In the genomic region with DNA sequence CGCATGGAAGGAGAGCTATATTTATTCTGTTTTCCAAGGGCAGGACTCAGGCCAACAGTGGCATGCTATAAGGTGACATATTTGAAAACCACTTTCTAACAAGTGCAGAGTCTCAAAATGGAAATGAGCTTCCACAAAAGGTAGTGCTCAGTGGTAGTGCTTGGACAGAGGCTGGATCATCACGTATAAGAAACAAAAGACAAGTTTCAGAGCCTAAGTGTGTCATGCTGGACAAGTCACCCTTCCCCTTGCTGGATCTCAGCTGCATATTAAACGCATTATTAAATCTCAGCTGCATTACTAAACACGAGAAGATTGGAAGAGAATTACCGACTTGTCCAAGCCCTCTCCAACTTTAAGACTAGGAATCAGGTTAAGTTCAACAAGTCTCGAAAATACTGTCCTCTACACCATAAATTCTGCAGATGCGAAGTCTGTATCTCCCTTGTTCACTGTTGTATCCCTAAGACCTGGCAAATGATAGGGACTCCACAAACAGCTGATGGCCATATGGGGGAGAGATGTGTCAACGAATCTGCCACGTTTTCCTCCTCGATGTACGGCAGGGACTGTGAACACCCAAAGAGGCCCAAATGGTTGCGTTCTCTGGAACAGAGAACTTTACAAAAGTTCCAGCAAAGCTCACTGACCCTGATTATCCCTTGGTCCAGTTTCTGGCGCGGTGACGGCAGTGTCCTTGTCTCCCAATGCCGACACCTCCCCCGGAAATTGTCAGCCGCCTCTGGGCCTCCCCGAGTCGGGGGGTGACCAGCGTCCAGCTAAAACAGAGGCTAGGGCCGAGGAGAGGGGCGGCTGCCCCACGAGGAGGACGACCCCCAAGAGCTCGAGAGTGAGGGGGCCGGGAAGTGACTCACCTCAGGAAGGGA, we compare ENCODE assay signal across 8 cellular contexts. TPM values are rescaled to one million over a fixed set of nuclear protein-coding genes. Genes with fewer than 3 reads are reported as not detected.
DNase-seq lines count a peak whose midpoint lies in the region; ATAC-seq, FAIRE-seq and TF ChIP-seq lines count a peak whose summit lies in the region.

No MANE protein-coding gene starts in this region.

- H3K27ac Mint-ChIP-seq in activated T-helper 17 cell treated with anti-CD3 and anti-CD28 coated beads, Interleukin-2, amount 50 U/mL, for 72 hours = no peak overlapping the region
- no peak overlapping the region for H3K27ac Mint-ChIP-seq in stimulated activated naive B cell treated with anti-CD40 and anti-IgM and Interleukin-4, amounts not matched to agents 10 μg/mL and 1 μg/mL and 100 μg/mL, for 72 hours

- TF ChIP-seq CTCF in A549 (IDR thresholded peaks at IDR 0.05) = no peak

- no peaks in the 10 kb centered on the region for H3K36me3 ChIP-seq in iPS-15b (ENCODE audit: control insufficient read depth, insufficient read depth, low read length)

- peak overlapping the region; percentile 95 for H3K4me2 ChIP-seq in A549

- peak overlapping the region; percentile 93 for H3K27ac ChIP-seq in A549

- H3K27me3 ChIP-seq in iPS-15b (ENCODE audit: control insufficient read depth, insufficient read depth, low read length) = no peaks in the 10 kb centered on the region

- peak overlapping the region; percentile 87 for H3K9ac ChIP-seq in iPS-15b (ENCODE audit: low read depth, low read length)

- no peak for FAIRE-seq in A549 (lab: Jason Lieb, UNC)

- WGBS in A549 (ENCODE audit: missing lambda C conversion rate) = 8% methylated on average over 17 of the region's 27 CpGs

- H3K9me3 Mint-ChIP-seq in activated T-helper 17 cell treated with anti-CD3 and anti-CD28 coated beads, Interleukin-2, amount 50 U/mL, for 72 hours = no peaks in the 10 kb centered on the region
- H3K9me3 Mint-ChIP-seq in stimulated activated naive B cell treated with anti-CD40 and anti-IgM and Interleukin-4, amounts not matched to agents 10 μg/mL and 1 μg/mL and 100 μg/mL, for 72 hours = no peaks in the 10 kb centered on the region

- no peak for TF ChIP-seq EP300 in A549 (IDR thresholded peaks at IDR 0.05)

- H3K4me1 Mint-ChIP-seq in activated T-helper 17 cell treated with anti-CD3 and anti-CD28 coated beads, Interleukin-2, amount 50 U/mL, for 72 hours = peaks cover 4% of the 10 kb centered on the region
- peaks cover 6 to 8% of the 10 kb centered on the region in 2 donors for H3K4me1 Mint-ChIP-seq in stimulated activated naive B cell treated with anti-CD40 and anti-IgM and Interleukin-4, amounts not matched to agents 10 μg/mL and 1 μg/mL and 100 μg/mL, for 72 hours

- H3K9me3 ChIP-seq in A549 = no peaks in the 10 kb centered on the region
- no peaks in the 10 kb centered on the region for H3K9me3 ChIP-seq in iPS-15b (ENCODE audit: control insufficient read depth, insufficient read depth, low read length)

- H3K36me3 Mint-ChIP-seq in activated T-helper 17 cell treated with anti-CD3 and anti-CD28 coated beads, Interleukin-2, amount 50 U/mL, for 72 hours (ENCODE audit: low read depth) = peaks cover 15% of the 10 kb centered on the region
- H3K36me3 Mint-ChIP-seq in stimulated activated naive B cell treated with anti-CD40 and anti-IgM and Interleukin-4, amounts not matched to agents 10 μg/mL and 1 μg/mL and 100 μg/mL, for 72 hours = peaks cover 2 to 9% of the 10 kb centered on the region in 2 donors

- TF ChIP-seq RAD21 in A549 (conservative IDR thresholded peaks at IDR 0.05 in 1 of 2, IDR thresholded peaks at IDR 0.05 in 1 of 2) = no peak

- H3K4me3 ChIP-seq in A549 (peak overlapping the region; percentile 95), iPS-15b (ENCODE audit: low read depth, low read length) (peak overlapping the region; percentile 93)

- peak in 1 of 2 experiments; percentile 20 for DNase-seq in A549 (ENCODE audit: low read depth in 1 of 2, low spot score in 1 of 2)
- no peak for DNase-seq in stimulated activated naive B cell treated with anti-CD40 and anti-IgM and Interleukin-4, amounts not matched to agents 10 μg/mL and 1 μg/mL and 100 μg/mL, for 72 hours
- no peak for DNase-seq in SIG-M5 treated with dmso at 0.1 percent for 504 hours (lab: John Stamatoyannopoulos, UW; ENCODE audit: unreplicated experiment)
- DNase-seq in NCI-H510A (lab: John Stamatoyannopoulos, UW) = no peak

- H3K4me3 Mint-ChIP-seq in activated T-helper 17 cell treated with anti-CD3 and anti-CD28 coated beads, Interleukin-2, amount 50 U/mL, for 72 hours = no peak overlapping the region
- H3K4me3 Mint-ChIP-seq in stimulated activated naive B cell treated with anti-CD40 and anti-IgM and Interleukin-4, amounts not matched to agents 10 μg/mL and 1 μg/mL and 100 μg/mL, for 72 hours = no peak overlapping the region

- ATAC-seq in A549 = peak; percentile 11 to 35; a peak in 3 of 6 replicates
- ATAC-seq in GM18867 (IDR thresholded peaks at IDR 0.05; ENCODE audit: unreplicated experiment) = peak; percentile 15
- peak; percentile 22 for ATAC-seq in HG03108 (IDR thresholded peaks at IDR 0.05; ENCODE audit: unreplicated experiment)
- ATAC-seq in activated T-helper 17 cell treated with anti-CD3 and anti-CD28 coated beads, Interleukin-2, amount 50 U/mL, for 72 hours (replicated peaks) = peak; percentile 31
- peak; percentile 35 to 39 for ATAC-seq in stimulated activated naive B cell treated with anti-CD40 and anti-IgM and Interleukin-4, amounts not matched to agents 10 μg/mL and 1 μg/mL and 100 μg/mL, for 72 hours (replicated peaks)

- POLR2A ChIA-PET in A549 (lab: Yijun Ruan, JAX) = interaction anchor here (0.6 to 1.6 kb wide), 7 partner anchors 8 to 281 kb away, joined by 3 to 7 read pairs (median 4); no protein-coding TSS in a partner anchor

- H3K4me1 ChIP-seq in A549 (peaks cover 9% of the 10 kb centered on the region; the same call in 2 of the 3 replicates), iPS-15b (ENCODE audit: control insufficient read depth, insufficient read depth, low read length) (peaks cover 10% of the 10 kb centered on the region)

- CTCF ChIA-PET in A549 (lab: Yijun Ruan, JAX) = interaction anchor here (1.6 to 2.1 kb wide), 3 partner anchors 10 to 14 kb away, joined by 5 to 7 read pairs (median 6); no protein-coding TSS in a partner anchor

- H3K27me3 Mint-ChIP-seq in activated T-helper 17 cell treated with anti-CD3 and anti-CD28 coated beads, Interleukin-2, amount 50 U/mL, for 72 hours = no peaks in the 10 kb centered on the region
- no peaks in the 10 kb centered on the region for H3K27me3 Mint-ChIP-seq in stimulated activated naive B cell treated with anti-CD40 and anti-IgM and Interleukin-4, amounts not matched to agents 10 μg/mL and 1 μg/mL and 100 μg/mL, for 72 hours

- TF ChIP-seq POLR2A in A549 (IDR thresholded peaks at IDR 0.05; ENCODE audit: low read length) = no peak

TF ChIP-seq in A549, 52 proteins besides CTCF, POLR2A, EP300 and RAD21:
- no peak for TF ChIP-seq BHLHE40 (IDR thresholded peaks at IDR 0.05; ENCODE audit: low read depth, low read length)
- no peak for TF ChIP-seq POLR2AphosphoS2 (conservative IDR thresholded peaks at IDR 0.05; ENCODE audit: low read length)
- no peak for TF ChIP-seq ZFP36 (IDR thresholded peaks at IDR 0.05; ENCODE audit: borderline replicate concordance, partially characterized antibody)

RNA-seq across cellular contexts. Expression of a gene that starts 0.6 kb away (rescaled TPM):
- 54.0 and 64.2 TPM in 2 replicates for polyA plus RNA-seq in A549 (2011; rRNA removed)
- 13.2 and 14.7 TPM in 2 replicates for polyA plus RNA-seq in A549 (2012; cell fraction: cytosol; rRNA removed)
- 7.0 and 13.7 TPM in 2 replicates for polyA plus RNA-seq in A549 (2012; cell fraction: nucleus; rRNA removed)
- 38.9 to 46.0 TPM (median 39.1 TPM) in 3 replicates for polyA plus RNA-seq in A549 (2017; fragmentation: RNase III; extraction: RNeasy Plus Mini Kit Qiagen cat#74134 plus additional on column Dnase treatment)
- 44.2 and 51.6 TPM in 2 replicates for polyA minus RNA-seq in A549 (2011; rRNA and poly(A)+ RNA removed)
- total RNA-seq in activated T-helper 17 cell treated with anti-CD3 and anti-CD28 coated beads, Interleukin-2, amount 50 U/mL, for 72 hours = 10 to 100 TPM; 24.1 to 46.0 TPM

RNA-seq across cellular contexts. Expression of a gene that starts 32.3 kb away (rescaled TPM):
- polyA plus RNA-seq in A549 (2011; rRNA removed) (0.14 and 0.21 TPM in 2 replicates), A549 (2017; fragmentation: RNase III; extraction: RNeasy Plus Mini Kit Qiagen cat#74134 plus additional on column Dnase treatment) (0.08 to 0.18 TPM (median 0.09 TPM) in 3 replicates)
- 0.03 and 0.04 TPM in 2 replicates for polyA plus RNA-seq in A549 (2012; cell fraction: cytosol; rRNA removed)
- 0.01 TPM in 1 of 2 replicates, not detected in the other for polyA plus RNA-seq in A549 (2012; cell fraction: nucleus; rRNA removed)
- not detected in 2 replicates for polyA minus RNA-seq in A549 (2011; rRNA and poly(A)+ RNA removed)
- not detected for total RNA-seq in activated T-helper 17 cell treated with anti-CD3 and anti-CD28 coated beads, Interleukin-2, amount 50 U/mL, for 72 hours
